Comparison of ENCODE assay signal across 15 cellular contexts in the genomic region with DNA sequence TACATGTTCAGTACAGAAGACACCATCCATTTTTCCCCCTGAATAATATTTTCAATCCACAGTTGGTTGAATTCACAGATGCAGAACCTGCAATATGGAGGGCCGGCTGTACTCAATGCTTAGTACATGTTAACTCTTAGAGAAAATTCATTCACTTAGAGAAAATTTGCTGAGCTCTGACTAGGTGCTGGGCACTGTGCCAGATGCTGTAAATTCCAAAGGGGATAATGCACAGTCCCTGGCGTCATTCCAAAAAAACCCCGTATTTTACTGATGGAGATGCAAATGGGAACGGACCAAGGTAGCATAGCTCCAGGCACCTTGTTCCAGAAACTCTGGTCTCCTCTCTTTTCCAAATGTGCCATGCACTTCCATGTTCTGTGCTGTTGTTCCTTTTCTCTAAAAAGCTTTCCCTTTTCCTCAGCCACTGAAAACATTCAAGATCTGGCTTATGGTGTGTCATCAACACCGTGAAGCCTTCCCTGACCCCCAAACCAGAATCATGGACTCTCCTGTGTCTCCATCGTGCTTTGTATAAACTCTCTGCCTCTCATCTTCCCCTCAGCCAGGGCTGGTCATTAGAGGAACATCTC. TPM values are rescaled to one million over a fixed set of nuclear protein-coding genes. Genes with fewer than 3 reads are reported as not detected.
DNase-seq lines count a peak whose midpoint lies in the region; ATAC-seq and TF ChIP-seq lines count a peak whose summit lies in the region.
"Had no signal": no experiment of that assay in that cellular context is flagged by ENCODE, and none has a peak within 500 bp of the region (broad histone marks: within the 10 kb centered on the region; RNA-seq: fewer than 3 reads in every experiment).

No MANE protein-coding gene starts in this region.

- no peak overlapping the region for H2BK120ac ChIP-seq in trophoblast cell (ENCODE audit: insufficient read depth, low read length, poor library complexity)

- H3K14ac ChIP-seq in trophoblast cell (ENCODE audit: low read length): no peak overlapping the region

- H2AFZ ChIP-seq in trophoblast cell (ENCODE audit: insufficient read depth, low read length, poor library complexity): no peak overlapping the region

- no peak overlapping the region for H3K27ac Mint-ChIP-seq in activated T-cell treated with anti-CD3 and anti-CD28 coated beads, Interleukin-2, amount 50 U/mL, for 24 hours
- H3K27ac Mint-ChIP-seq: GM23338; memory B cell; T-helper 1 cell treated with Interleukin-12 subunit alpha and Interleukin-12 subunit beta and Interleukin-4 antibody, amounts not matched to agents 30 μg/mL and 1 μg/mL, for 36 hours had no signal

- H4K91ac ChIP-seq in trophoblast cell (ENCODE audit: low read depth, low read length): no peak overlapping the region

- H3K9me3 ChIP-seq in adipocyte (ENCODE audit: control insufficient read depth, low read length): no peaks in the 10 kb centered on the region
- no peaks in the 10 kb centered on the region for H3K9me3 ChIP-seq in trophoblast cell (ENCODE audit: insufficient read depth, low read depth, low read length)
- no peaks in the 10 kb centered on the region for H3K9me3 ChIP-seq in gastrocnemius medialis

- TF ChIP-seq CTCF in gastrocnemius medialis (IDR thresholded peaks at IDR 0.05 in 4 of 5, conservative IDR thresholded peaks at IDR 0.05 in 1 of 5): no peak

- H3K4me1 Mint-ChIP-seq in activated T-cell treated with anti-CD3 and anti-CD28 coated beads, Interleukin-2, amount 50 U/mL, for 24 hours (ENCODE audit: low read depth): peaks cover 2% of the 10 kb centered on the region
- H3K4me1 Mint-ChIP-seq: GM23338, memory B cell had no signal

- H2AK5ac ChIP-seq in trophoblast cell (ENCODE audit: low read length): no peak overlapping the region

- H3K4me3 Mint-ChIP-seq in activated T-cell treated with anti-CD3 and anti-CD28 coated beads, Interleukin-2, amount 50 U/mL, for 24 hours: no peak overlapping the region
- H3K4me3 Mint-ChIP-seq: GM23338; memory B cell; T-helper 1 cell treated with Interleukin-12 subunit alpha and Interleukin-12 subunit beta and Interleukin-4 antibody, amounts not matched to agents 30 μg/mL and 1 μg/mL, for 36 hours had no signal

- no CpG with 5 or more reads among the region's 6 CpGs for WGBS in trophoblast cell (ENCODE audit: extremely low coverage, insufficient coverage, insufficient read length)

- peaks cover 57% of the 10 kb centered on the region for H3K4me1 ChIP-seq in adipocyte (ENCODE audit: control insufficient read depth, insufficient read depth, low read length)
- no peaks in the 10 kb centered on the region for H3K4me1 ChIP-seq in trophoblast cell (ENCODE audit: control insufficient read depth in 1 of 2, insufficient read depth in 2 of 2, low read length in 2 of 2)
- peaks cover 5 to 24% of the 10 kb centered on the region in 2 donors for H3K4me1 ChIP-seq in gastrocnemius medialis

- in situ Hi-C loops in gastrocnemius medialis (cut with MboI; ENCODE audit: low sequenced_read_pairs in 4 of 4): no loop called here

- DNase-seq in NCI-H146 (lab: John Stamatoyannopoulos, UW): peak; percentile 30
- DNase-seq in NCI-H146 treated with DMSO at 0.1 percent for 48 hours (lab: John Stamatoyannopoulos, UW; ENCODE audit: unreplicated experiment): no peak
- peak; percentile 41 for DNase-seq in NCI-H2171 treated with DMSO at 0.1 percent for 48 hours (lab: John Stamatoyannopoulos, UW)
- no peak for DNase-seq in adipocyte (ENCODE audit: low read depth)
- DNase-seq in trophoblast cell: no peak
- no peak for DNase-seq in iPS-NIHi11 (ENCODE audit: low spot score)
- no peak for DNase-seq in gastrocnemius medialis
- DNase-seq in activated T-cell treated with anti-CD3 and anti-CD28 coated beads, Interleukin-2, amount 50 U/mL, for 24 hours: no peak
- DNase-seq: activated CD4-positive, alpha-beta T cell treated with anti-CD3 and anti-CD28 coated beads for 48 hours; MM.1S had no signal

- H3K9ac ChIP-seq in adipocyte (ENCODE audit: low read length) (peak overlapping the region; percentile 71), trophoblast cell (ENCODE audit: low read length) (no peak overlapping the region)

- H3K23ac ChIP-seq in trophoblast cell (ENCODE audit: low read length): no peak overlapping the region

- H3K18ac ChIP-seq in trophoblast cell (ENCODE audit: low read length): no peak overlapping the region

- H4K8ac ChIP-seq in trophoblast cell (ENCODE audit: low read depth, low read length): no peak overlapping the region

- H3K36me3 ChIP-seq in adipocyte (ENCODE audit: control insufficient read depth, insufficient read depth, low read length, severe bottlenecking) (no peaks in the 10 kb centered on the region), trophoblast cell (ENCODE audit: control insufficient read depth in 1 of 2, insufficient read depth in 2 of 2, low read length in 2 of 2) (no peaks in the 10 kb centered on the region), gastrocnemius medialis (no peaks in the 10 kb centered on the region)

- H3K4me2 ChIP-seq in trophoblast cell (ENCODE audit: low read length): no peak overlapping the region
- H3K4me2 ChIP-seq: GM23338 had no signal

- H4K12ac ChIP-seq in trophoblast cell (ENCODE audit: low read depth, low read length): no peak overlapping the region

- H2BK5ac ChIP-seq in trophoblast cell (ENCODE audit: low read depth, low read length, poor library complexity): no peak overlapping the region

- no peaks in the 10 kb centered on the region for H3K79me1 ChIP-seq in trophoblast cell (ENCODE audit: low read length)

- H3K27ac ChIP-seq in trophoblast cell (ENCODE audit: low read depth, low read length) (no peak overlapping the region), gastrocnemius medialis (peak overlapping the region in 2 of 4 donors; percentile 24 to 43)

- H3K27me3 Mint-ChIP-seq in activated T-cell treated with anti-CD3 and anti-CD28 coated beads, Interleukin-2, amount 50 U/mL, for 24 hours: peaks cover 33% of the 10 kb centered on the region

- no peaks in the 10 kb centered on the region for H3K27me3 ChIP-seq in adipocyte (replicated peaks; ENCODE audit: control insufficient read depth, insufficient read depth, low read length)
- no peaks in the 10 kb centered on the region for H3K27me3 ChIP-seq in trophoblast cell (ENCODE audit: insufficient read depth, low read length)
- H3K27me3 ChIP-seq in gastrocnemius medialis: no peaks in the 10 kb centered on the region

- no peak overlapping the region for H3K4me3 ChIP-seq in adipocyte (ENCODE audit: low read length)
- peak overlapping the region; percentile 7 for H3K4me3 ChIP-seq in trophoblast cell (ENCODE audit: low read depth, low read length)
- no peak overlapping the region for H3K4me3 ChIP-seq in gastrocnemius medialis
- H3K4me3 ChIP-seq: GM12878, GM23338 had no signal

- TF ChIP-seq POLR2A in gastrocnemius medialis (IDR thresholded peaks at IDR 0.05): no peak

- no peaks in the 10 kb centered on the region for H3K36me3 Mint-ChIP-seq in activated T-cell treated with anti-CD3 and anti-CD28 coated beads, Interleukin-2, amount 50 U/mL, for 24 hours (ENCODE audit: low read depth)

- H2BK12ac ChIP-seq in trophoblast cell (ENCODE audit: low read length): no peak overlapping the region

- H3K4ac ChIP-seq in trophoblast cell (ENCODE audit: low read depth, low read length): no peak overlapping the region

- no peaks in the 10 kb centered on the region for H3K79me2 ChIP-seq in trophoblast cell (ENCODE audit: control insufficient read depth, insufficient read depth, low read length, poor library complexity)

- intact Hi-C loops in gastrocnemius medialis (cut with DNase I; ENCODE audit: low total_unique reads): no loop called here

- no peak for ATAC-seq in gastrocnemius medialis
- ATAC-seq: GM12878, GM23338 had no signal

- H3K9me3 Mint-ChIP-seq in activated T-cell treated with anti-CD3 and anti-CD28 coated beads, Interleukin-2, amount 50 U/mL, for 24 hours: no peaks in the 10 kb centered on the region
- H3K9me3 Mint-ChIP-seq: GM23338; memory B cell; T-helper 1 cell treated with Interleukin-12 subunit alpha and Interleukin-12 subunit beta and Interleukin-4 antibody, amounts not matched to agents 30 μg/mL and 1 μg/mL, for 36 hours had no signal

RNA-seq across cellular contexts. Expression of gene COL15A1, which starts 55.7 kb away (rescaled TPM):
- 0.51 and 0.57 TPM in 2 replicates for polyA plus RNA-seq in trophoblast cell (2013)
- 1 to 10 TPM; 4.0 to 7.8 (median 6.8) TPM for total RNA-seq in gastrocnemius medialis
- total RNA-seq: endothelial cell of umbilical vein had no signal
- polyA plus RNA-seq: endothelial cell of umbilical vein had no signal

Comparison
In these comparisons a context has a peak if more than half of its experiments do, and no peak if none do; other contexts are left out.
1. DNase-seq: peak in NCI-H146 (single experiment) and NCI-H2171 treated with DMSO at 0.1 percent for 48 hours (single experiment); none in NCI-H146 treated with DMSO at 0.1 percent for 48 hours (single experiment), adipocyte (single experiment), trophoblast cell (0 of 2), iPS-NIHi11 (single experiment), gastrocnemius medialis (0 of 2) and activated T-cell treated with anti-CD3 and anti-CD28 coated beads, Interleukin-2, amount 50 U/mL, for 24 hours (single experiment).